ENCODE assay signal across 1 cellular context in genomic region chr10:31709028-31709427, GRCh38.
TF ChIP-seq lines count a peak whose summit lies in the region.

No MANE protein-coding gene starts in this region.

TF ChIP-seq in GM23338, 12 proteins besides CTCF, POLR2A, EP300 and RAD21 (continued from another document):
- TF ChIP-seq REST (IDR thresholded peaks at IDR 0.05; ENCODE audit: unreplicated experiment) (no peak), STAT1 (IDR thresholded peaks at IDR 0.05; ENCODE audit: unreplicated experiment) (no peak)
